8 cellular contexts compared by ENCODE assay signal in the genomic region with DNA sequence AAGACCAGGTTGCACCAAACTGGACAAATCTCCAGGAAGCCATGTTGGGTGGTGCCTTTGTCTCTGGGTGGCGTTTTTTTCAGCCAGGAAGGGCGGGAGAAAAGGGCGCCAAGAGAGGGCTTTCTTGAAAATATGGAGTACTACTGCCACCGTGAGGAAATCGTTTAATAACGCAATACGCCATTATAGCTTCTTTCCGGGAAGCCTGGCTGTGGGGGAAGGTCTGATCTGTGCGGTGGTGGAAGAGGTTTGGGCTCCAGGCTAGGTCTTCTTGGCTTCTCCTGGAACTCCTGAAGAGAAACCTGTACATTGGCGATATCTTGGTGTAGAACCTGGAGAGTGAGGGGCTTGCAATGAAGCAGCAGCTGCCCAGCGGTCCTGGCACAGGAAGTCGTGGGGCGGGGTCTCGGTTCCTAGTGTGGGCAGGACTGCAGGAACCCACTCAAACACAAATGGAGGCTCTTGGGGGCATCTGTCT.
DNase-seq lines count a peak whose midpoint lies in the region; ATAC-seq and TF ChIP-seq lines count a peak whose summit lies in the region.

No MANE protein-coding gene starts in this region.

- no peaks in the 10 kb centered on the region for H3K9me3 ChIP-seq in gastroesophageal sphincter

- ATAC-seq in HG03097 (IDR thresholded peaks at IDR 0.05; ENCODE audit: low FRiP score, unreplicated experiment): peak; percentile 46
- peak; percentile 83 for ATAC-seq in gastroesophageal sphincter
- ATAC-seq in GM18498 (IDR thresholded peaks at IDR 0.05; ENCODE audit: unreplicated experiment): no peak
- ATAC-seq in HG03520 (IDR thresholded peaks at IDR 0.05; ENCODE audit: unreplicated experiment): no peak

- peak overlapping the region in 2 of 4 donors; percentile 78 to 84 for H3K27ac ChIP-seq in gastroesophageal sphincter

- DNase-seq in GM12865 (ENCODE audit: low read depth): peak; percentile 36
- peak; percentile 80 for DNase-seq in RPMI7951 (ENCODE audit: low read depth)
- peak; percentile 88 for DNase-seq in ureter (ENCODE audit: low spot score)
- DNase-seq in stimulated activated CD4-positive, alpha-beta T cell treated with anti-CD3 and anti-CD28 coated beads, Interleukin-2, amount 100 ng/mL, for 24 hours: no peak

- no peak for TF ChIP-seq EP300 in gastroesophageal sphincter (IDR thresholded peaks at IDR 0.05)

- TF ChIP-seq CTCF in GM12865 (IDR thresholded peaks at IDR 0.05; ENCODE audit: insufficient read depth, low read depth, low read length, missing control alignments) (no peak), gastroesophageal sphincter (IDR thresholded peaks at IDR 0.05) (peak in 1 of 4 experiments; percentile 53)

- 34 to 66% methylated on average over 5 to 8 of the region's 14 CpGs for WGBS in gastroesophageal sphincter (ENCODE audit: low coverage in 1 of 2), 2 donors

- H3K4me3 ChIP-seq in GM12865 (ENCODE audit: low read depth, low read length): no peak overlapping the region; the same call in 1 of the 2 replicates
- H3K4me3 ChIP-seq in gastroesophageal sphincter: no peak overlapping the region

- TF ChIP-seq POLR2A in gastroesophageal sphincter (IDR thresholded peaks at IDR 0.05): no peak

- no peaks in the 10 kb centered on the region for H3K4me1 ChIP-seq in gastroesophageal sphincter

- no peaks in the 10 kb centered on the region for H3K36me3 ChIP-seq in gastroesophageal sphincter

- H3K27me3 ChIP-seq in gastroesophageal sphincter: no peaks in the 10 kb centered on the region

Comparison
In these comparisons a context has a peak if more than half of its experiments do, and no peak if none do; other contexts are left out.
1. DNase-seq: peak in GM12865 (single experiment), RPMI7951 (single experiment) and ureter (single experiment); none in stimulated activated CD4-positive, alpha-beta T cell treated with anti-CD3 and anti-CD28 coated beads, Interleukin-2, amount 100 ng/mL, for 24 hours (0 of 2).
2. ATAC-seq: peak in HG03097 (single experiment) and gastroesophageal sphincter (single experiment); none in GM18498 (single experiment) and HG03520 (single experiment).